ENCODE assay signal across 32 cellular contexts in genomic region chr7:154918741-154919140, GRCh38.
"Had no signal": no experiment of that assay in that cellular context is flagged by ENCODE, and none has a peak within 500 bp of the region (broad histone marks: within the 10 kb centered on the region; RNA-seq: fewer than 3 reads in every experiment).

No MANE protein-coding gene starts in this region.

- H3K36me3 Mint-ChIP-seq: activated CD4-positive, alpha-beta memory T cell treated with anti-CD3 and anti-CD28 coated beads for 36 hours; activated naive CD8-positive, alpha-beta T cell had no signal

- H3K27ac ChIP-seq: brain microvascular endothelial cell, gastrocnemius medialis, heart left ventricle had no signal

- H3K4me1 Mint-ChIP-seq: activated T-helper 17 cell treated with anti-CD3 and anti-CD28 coated beads, Interleukin-2, amount 50 U/mL, for 72 hours had no signal

- H3K9me3 Mint-ChIP-seq: activated CD4-positive, alpha-beta memory T cell treated with anti-CD3 and anti-CD28 coated beads for 36 hours; activated CD4-positive, alpha-beta T cell treated with anti-CD3 and anti-CD28 coated beads, Interleukin-2, amount 10 ng/mL, durations not matched to agents 24 days and 14 days; activated T-cell treated with anti-CD3 and anti-CD28 coated beads, Interleukin-2, amount 50 U/mL, for 24 hours; activated T-helper 17 cell treated with anti-CD3 and anti-CD28 coated beads, Interleukin-2, amount 50 U/mL, for 72 hours; effector memory CD8-positive, alpha-beta T cell had no signal

- H3K4me3 ChIP-seq: gastrocnemius medialis, heart left ventricle had no signal

- FAIRE-seq: astrocyte, colon, endometrium, endothelial cell of umbilical vein had no signal

- H3K27me3 ChIP-seq: gastrocnemius medialis had no signal

- H3K4me3 Mint-ChIP-seq: activated CD4-positive, alpha-beta memory T cell treated with anti-CD3 and anti-CD28 coated beads for 36 hours; activated CD4-positive, alpha-beta T cell treated with anti-CD3 and anti-CD28 coated beads for 36 hours; activated CD4-positive, alpha-beta T cell treated with anti-CD3 and anti-CD28 coated beads, Interleukin-2, amount 10 ng/mL, durations not matched to agents 24 days and 14 days; activated CD8-positive, alpha-beta T cell treated with anti-CD3 and anti-CD28 coated beads, Interleukin-2, amount 10 ng/mL, durations not matched to agents 7 days and 5 days; activated naive CD8-positive, alpha-beta T cell; activated T-cell treated with anti-CD3 and anti-CD28 coated beads, Interleukin-2, amount 50 U/mL, for 24 hours; activated T-helper 17 cell treated with anti-CD3 and anti-CD28 coated beads, Interleukin-2, amount 50 U/mL, for 72 hours; effector memory CD8-positive, alpha-beta T cell had no signal

- H3K27ac Mint-ChIP-seq: activated CD4-positive, alpha-beta memory T cell treated with anti-CD3 and anti-CD28 coated beads for 36 hours; activated CD4-positive, alpha-beta T cell treated with anti-CD3 and anti-CD28 coated beads for 36 hours; activated CD4-positive, alpha-beta T cell treated with anti-CD3 and anti-CD28 coated beads, Interleukin-2, amount 10 ng/mL, durations not matched to agents 24 days and 14 days; activated CD8-positive, alpha-beta T cell treated with anti-CD3 and anti-CD28 coated beads, Interleukin-2, amount 10 ng/mL, durations not matched to agents 7 days and 5 days; activated naive CD8-positive, alpha-beta T cell; activated T-cell treated with anti-CD3 and anti-CD28 coated beads, Interleukin-2, amount 50 U/mL, for 24 hours; activated T-helper 17 cell treated with anti-CD3 and anti-CD28 coated beads, Interleukin-2, amount 50 U/mL, for 72 hours; effector memory CD8-positive, alpha-beta T cell had no signal

- ATAC-seq: activated CD4-positive, alpha-beta T cell treated with anti-CD3 and anti-CD28 coated beads for 36 hours; activated CD8-positive, alpha-beta T cell treated with anti-CD3 and anti-CD28 coated beads, Interleukin-2, amount 10 ng/mL, durations not matched to agents 7 days and 5 days; activated T-helper 17 cell treated with anti-CD3 and anti-CD28 coated beads, Interleukin-2, amount 50 U/mL, for 72 hours; effector memory CD8-positive, alpha-beta T cell; esophagus mucosa; gastrocnemius medialis; heart left ventricle had no signal

- DNase-seq: activated CD4-positive, alpha-beta memory T cell treated with anti-CD3 and anti-CD28 coated beads for 36 hours; activated CD4-positive, alpha-beta T cell treated with anti-CD3 and anti-CD28 coated beads for 36 hours; activated CD4-positive, alpha-beta T cell treated with anti-CD3 and anti-CD28 coated beads, Interleukin-2, amount 10 ng/mL, durations not matched to agents 24 days and 14 days; activated CD4-positive, CD25-positive, alpha-beta regulatory T cell; activated CD4-positive, CD25-positive, alpha-beta regulatory T cell treated with anti-CD3 and anti-CD28 coated beads, Interleukin-2, amount 50 U/mL, for 72 hours; activated CD8-positive, alpha-beta T cell treated with anti-CD3 and anti-CD28 coated beads, Interleukin-2, amount 10 ng/mL, durations not matched to agents 7 days and 5 days; activated effector memory CD4-positive, alpha-beta T cell treated with Interleukin-2 at 50 U/mL for 16 hours; activated gamma-delta T cell treated with Interleukin-2 at 50 U/mL for 16 hours; activated naive CD4-positive, alpha-beta T cell treated with anti-CD3 and anti-CD28 coated beads, Interleukin-2, amount 50 U/mL, for 16 hours; activated naive CD4-positive, alpha-beta T cell treated with Interleukin-2 at 50 U/mL for 16 hours; activated T-cell treated with anti-CD3 and anti-CD28 coated beads for 4 hours; activated T-cell treated with anti-CD3 and anti-CD28 coated beads, Interleukin-2, amount 50 U/mL, for 24 hours; amniotic stem cell; anterior cingulate cortex; brain microvascular endothelial cell; caudate nucleus; cortex of kidney; dermis blood vessel endothelial cell; effector CD4-positive, alpha-beta T cell; effector memory CD8-positive, alpha-beta T cell; foreskin fibroblast; gastrocnemius medialis; glutamatergic neuron; heart left ventricle; T-helper 2 cell had no signal

- H3K36me3 ChIP-seq: brain microvascular endothelial cell, gastrocnemius medialis, heart left ventricle had no signal

- H3K9me3 ChIP-seq: gastrocnemius medialis, heart left ventricle had no signal
